1 cellular context compared by ENCODE assay signal in the genomic region with DNA sequence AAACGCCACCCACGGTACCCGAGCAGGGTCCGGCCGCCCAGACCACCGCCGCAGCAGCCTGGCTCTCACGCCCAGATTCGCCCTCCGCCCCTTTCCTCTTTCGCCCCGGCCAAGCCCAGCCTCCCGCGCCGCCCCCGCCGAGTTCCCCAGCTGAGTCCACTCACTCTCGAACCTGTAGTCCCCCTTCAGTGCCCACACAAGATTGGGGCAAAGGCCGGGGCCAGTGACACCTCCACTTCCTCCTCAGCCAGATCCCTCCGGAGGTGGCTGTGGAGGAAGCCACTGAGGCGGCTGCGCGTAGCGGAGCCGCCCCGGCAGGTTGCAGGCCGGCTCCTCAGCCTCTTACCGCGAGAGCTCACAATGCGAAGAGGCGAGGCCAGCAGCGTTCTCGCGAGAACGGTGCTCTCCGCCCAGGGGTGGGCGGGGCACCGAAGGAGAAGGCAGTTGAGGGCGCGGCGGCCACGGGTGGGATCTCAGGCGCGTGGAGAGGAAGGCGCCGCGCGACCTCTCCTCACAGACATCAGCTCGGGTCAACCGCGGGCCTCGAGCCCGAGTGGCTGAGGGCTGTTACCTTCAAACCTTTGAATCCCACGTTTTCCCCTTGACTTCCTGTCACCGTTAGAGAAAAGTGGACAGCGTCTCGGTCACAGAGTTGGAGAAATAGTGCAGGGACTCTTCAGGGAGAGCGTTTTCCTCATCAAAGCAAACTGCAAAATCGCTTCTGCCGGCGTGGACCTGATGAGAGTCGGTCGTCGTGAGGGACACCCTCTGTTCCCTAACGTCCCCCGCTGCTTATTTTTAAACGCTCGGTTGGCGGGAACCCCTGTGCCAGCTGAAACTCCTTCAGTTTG.
A peak's percentile ranks its signal among the peaks of the same experiment; 100 is the strongest.
TF ChIP-seq lines count a peak whose summit lies in the region.

A gene (minus strand): TSS at position 295 of the 851 bp plus-strand sequence. CDS start 18,098 bp downstream, outside the sequence.

TF ChIP-seq in K562, 482 proteins besides CTCF, POLR2A, EP300 and RAD21 (continued from another document):
- TF ChIP-seq, protein P1, sequence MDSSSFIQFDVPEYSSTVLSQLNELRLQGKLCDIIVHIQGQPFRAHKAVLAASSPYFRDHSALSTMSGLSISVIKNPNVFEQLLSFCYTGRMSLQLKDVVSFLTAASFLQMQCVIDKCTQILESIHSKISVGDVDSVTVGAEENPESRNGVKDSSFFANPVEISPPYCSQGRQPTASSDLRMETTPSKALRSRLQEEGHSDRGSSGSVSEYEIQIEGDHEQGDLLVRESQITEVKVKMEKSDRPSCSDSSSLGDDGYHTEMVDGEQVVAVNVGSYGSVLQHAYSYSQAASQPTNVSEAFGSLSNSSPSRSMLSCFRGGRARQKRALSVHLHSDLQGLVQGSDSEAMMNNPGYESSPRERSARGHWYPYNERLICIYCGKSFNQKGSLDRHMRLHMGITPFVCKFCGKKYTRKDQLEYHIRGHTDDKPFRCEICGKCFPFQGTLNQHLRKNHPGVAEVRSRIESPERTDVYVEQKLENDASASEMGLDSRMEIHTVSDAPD (CRISPR knock-in tag; IDR thresholded peaks at IDR 0.05) = no peak
- TF ChIP-seq NFE2L1 (tag; IDR thresholded peaks at IDR 0.05; ENCODE audit: borderline replicate concordance, low read depth) (no peak), U2AF1 (optimal IDR thresholded peaks at IDR 0.05; ENCODE audit: low read depth, low read length) (no peak), ZNF41 (CRISPR knock-in tag; conservative IDR thresholded peaks at IDR 0.05) (no peak), FOXK1 (CRISPR knock-in tag; IDR thresholded peaks at IDR 0.05; ENCODE audit: borderline replicate concordance) (no peak), KHSRP (IDR thresholded peaks at IDR 0.05) (no peak), ZNF212 (CRISPR knock-in tag; IDR thresholded peaks at IDR 0.05) (no peak), RBM17 (IDR thresholded peaks at IDR 0.05; ENCODE audit: borderline replicate concordance, low read depth, low read length) (no peak), TSC22D4 (tag; IDR thresholded peaks at IDR 0.05) (no peak), ZBED1 (IDR thresholded peaks at IDR 0.05) (no peak), ZNF717 (CRISPR knock-in tag; IDR thresholded peaks at IDR 0.05) (no peak), ZNF436 (CRISPR knock-in tag; IDR thresholded peaks at IDR 0.05) (no peak), ZNF224 (CRISPR knock-in tag; IDR thresholded peaks at IDR 0.05) (no peak), BRD4 (IDR thresholded peaks at IDR 0.05) (no peak), POLR2AphosphoS2 (IDR thresholded peaks at IDR 0.05; ENCODE audit: low read length) (no peak), SP1 (CRISPR knock-in tag; IDR thresholded peaks at IDR 0.05) (peak; percentile 63; the same call in 1 of the 2 replicates), KDM2B (CRISPR knock-in tag; IDR thresholded peaks at IDR 0.05) (no peak), ZNF316 (IDR thresholded peaks at IDR 0.05) (no peak)
- TF ChIP-seq, protein P2, sequence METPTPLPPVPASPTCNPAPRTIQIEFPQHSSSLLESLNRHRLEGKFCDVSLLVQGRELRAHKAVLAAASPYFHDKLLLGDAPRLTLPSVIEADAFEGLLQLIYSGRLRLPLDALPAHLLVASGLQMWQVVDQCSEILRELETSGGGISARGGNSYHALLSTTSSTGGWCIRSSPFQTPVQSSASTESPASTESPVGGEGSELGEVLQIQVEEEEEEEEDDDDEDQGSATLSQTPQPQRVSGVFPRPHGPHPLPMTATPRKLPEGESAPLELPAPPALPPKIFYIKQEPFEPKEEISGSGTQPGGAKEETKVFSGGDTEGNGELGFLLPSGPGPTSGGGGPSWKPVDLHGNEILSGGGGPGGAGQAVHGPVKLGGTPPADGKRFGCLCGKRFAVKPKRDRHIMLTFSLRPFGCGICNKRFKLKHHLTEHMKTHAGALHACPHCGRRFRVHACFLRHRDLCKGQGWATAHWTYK (CRISPR knock-in tag; IDR thresholded peaks at IDR 0.05) = peak; percentile 50; the same call in 1 of the 2 replicates
- TF ChIP-seq, protein P3, sequence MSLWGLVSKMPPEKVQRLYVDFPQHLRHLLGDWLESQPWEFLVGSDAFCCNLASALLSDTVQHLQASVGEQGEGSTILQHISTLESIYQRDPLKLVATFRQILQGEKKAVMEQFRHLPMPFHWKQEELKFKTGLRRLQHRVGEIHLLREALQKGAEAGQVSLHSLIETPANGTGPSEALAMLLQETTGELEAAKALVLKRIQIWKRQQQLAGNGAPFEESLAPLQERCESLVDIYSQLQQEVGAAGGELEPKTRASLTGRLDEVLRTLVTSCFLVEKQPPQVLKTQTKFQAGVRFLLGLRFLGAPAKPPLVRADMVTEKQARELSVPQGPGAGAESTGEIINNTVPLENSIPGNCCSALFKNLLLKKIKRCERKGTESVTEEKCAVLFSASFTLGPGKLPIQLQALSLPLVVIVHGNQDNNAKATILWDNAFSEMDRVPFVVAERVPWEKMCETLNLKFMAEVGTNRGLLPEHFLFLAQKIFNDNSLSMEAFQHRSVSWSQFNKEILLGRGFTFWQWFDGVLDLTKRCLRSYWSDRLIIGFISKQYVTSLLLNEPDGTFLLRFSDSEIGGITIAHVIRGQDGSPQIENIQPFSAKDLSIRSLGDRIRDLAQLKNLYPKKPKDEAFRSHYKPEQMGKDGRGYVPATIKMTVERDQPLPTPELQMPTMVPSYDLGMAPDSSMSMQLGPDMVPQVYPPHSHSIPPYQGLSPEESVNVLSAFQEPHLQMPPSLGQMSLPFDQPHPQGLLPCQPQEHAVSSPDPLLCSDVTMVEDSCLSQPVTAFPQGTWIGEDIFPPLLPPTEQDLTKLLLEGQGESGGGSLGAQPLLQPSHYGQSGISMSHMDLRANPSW (CRISPR knock-in tag; IDR thresholded peaks at IDR 0.05) = no peak
- TF ChIP-seq, protein P4, sequence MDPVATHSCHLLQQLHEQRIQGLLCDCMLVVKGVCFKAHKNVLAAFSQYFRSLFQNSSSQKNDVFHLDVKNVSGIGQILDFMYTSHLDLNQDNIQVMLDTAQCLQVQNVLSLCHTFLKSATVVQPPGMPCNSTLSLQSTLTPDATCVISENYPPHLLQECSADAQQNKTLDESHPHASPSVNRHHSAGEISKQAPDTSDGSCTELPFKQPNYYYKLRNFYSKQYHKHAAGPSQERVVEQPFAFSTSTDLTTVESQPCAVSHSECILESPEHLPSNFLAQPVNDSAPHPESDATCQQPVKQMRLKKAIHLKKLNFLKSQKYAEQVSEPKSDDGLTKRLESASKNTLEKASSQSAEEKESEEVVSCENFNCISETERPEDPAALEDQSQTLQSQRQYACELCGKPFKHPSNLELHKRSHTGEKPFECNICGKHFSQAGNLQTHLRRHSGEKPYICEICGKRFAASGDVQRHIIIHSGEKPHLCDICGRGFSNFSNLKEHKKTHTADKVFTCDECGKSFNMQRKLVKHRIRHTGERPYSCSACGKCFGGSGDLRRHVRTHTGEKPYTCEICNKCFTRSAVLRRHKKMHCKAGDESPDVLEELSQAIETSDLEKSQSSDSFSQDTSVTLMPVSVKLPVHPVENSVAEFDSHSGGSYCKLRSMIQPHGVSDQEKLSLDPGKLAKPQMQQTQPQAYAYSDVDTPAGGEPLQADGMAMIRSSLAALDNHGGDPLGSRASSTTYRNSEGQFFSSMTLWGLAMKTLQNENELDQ (CRISPR knock-in tag; IDR thresholded peaks at IDR 0.05; ENCODE audit: borderline replicate concordance) = no peak
